Comparison of ENCODE assay signal across 1 cellular context in the genomic region with DNA sequence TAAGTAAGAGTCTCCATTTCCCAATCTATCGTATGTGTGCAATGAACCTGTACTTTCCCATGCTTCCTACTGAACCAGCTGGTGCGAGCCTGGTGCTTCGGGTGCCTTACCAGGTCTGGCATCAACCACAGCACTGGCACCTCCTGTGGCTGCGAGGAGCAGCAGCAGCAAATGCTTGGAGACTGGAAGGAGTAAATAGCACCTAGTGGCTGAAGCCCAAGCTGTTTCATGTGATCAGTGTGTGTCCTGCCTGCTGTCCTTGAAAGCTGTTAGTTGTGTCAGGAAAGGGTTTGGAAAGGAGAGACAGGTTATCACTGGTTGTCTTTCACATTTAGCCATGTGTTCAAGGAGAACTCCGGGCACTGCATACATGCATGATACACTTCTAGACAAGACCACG.
A peak's percentile ranks its signal among the peaks of the same experiment; 100 is the strongest.
TF ChIP-seq lines count a peak whose summit lies in the region.

No MANE protein-coding gene starts in this region.

TF ChIP-seq in HepG2, 621 proteins besides CTCF, POLR2A, EP300 and RAD21 (continued from another document and continues in another):
- TF ChIP-seq ZNF460 (CRISPR knock-in tag; IDR thresholded peaks at IDR 0.05; ENCODE audit: borderline replicate concordance), result no peak
- 0 out of 2 replicates have a peak, but pooled peaks have one; percentile 45 for TF ChIP-seq ZNF670 (CRISPR knock-in tag; IDR thresholded peaks at IDR 0.05; ENCODE audit: borderline replicate concordance)
- TF ChIP-seq ZNF562 (CRISPR knock-in tag; IDR thresholded peaks at IDR 0.05; ENCODE audit: borderline replicate concordance), result no peak
- peak; percentile 45; the same call in 1 of the 2 replicates for TF ChIP-seq RXRB (CRISPR knock-in tag; IDR thresholded peaks at IDR 0.05; ENCODE audit: borderline replicate concordance)
- TF ChIP-seq CBX2 (IDR thresholded peaks at IDR 0.05; ENCODE audit: low read depth, low read length), result no peak
- no peak for TF ChIP-seq CBX2 (CRISPR knock-in tag; IDR thresholded peaks at IDR 0.05; ENCODE audit: low read depth)
- TF ChIP-seq HMG20A (CRISPR knock-in tag; IDR thresholded peaks at IDR 0.05; ENCODE audit: borderline replicate concordance), result peak; percentile 86; the same call in 1 of the 2 replicates
- peak; percentile 54 for TF ChIP-seq STAG1 (CRISPR knock-in tag; IDR thresholded peaks at IDR 0.05)
- TF ChIP-seq MIER3 (CRISPR knock-in tag; IDR thresholded peaks at IDR 0.05; ENCODE audit: borderline replicate concordance), result 0 out of 2 replicates have a peak, but pooled peaks have one; percentile 48
- no peak for TF ChIP-seq ZBTB33 (CRISPR knock-in tag; IDR thresholded peaks at IDR 0.05)
- TF ChIP-seq ZNF740 (CRISPR knock-in tag; IDR thresholded peaks at IDR 0.05), result no peak
- peak; percentile 33; the same call in 1 of the 2 replicates for TF ChIP-seq FOSL2 (CRISPR knock-in tag; IDR thresholded peaks at IDR 0.05)
- TF ChIP-seq ZBTB21 (CRISPR knock-in tag; IDR thresholded peaks at IDR 0.05), result no peak
- no peak for TF ChIP-seq ZNF17 (CRISPR knock-in tag; IDR thresholded peaks at IDR 0.05)
- TF ChIP-seq MYC (CRISPR knock-in tag; IDR thresholded peaks at IDR 0.05; ENCODE audit: borderline replicate concordance), result peak; percentile 38; the same call in 1 of the 2 replicates
- TF ChIP-seq ZBTB43 (CRISPR knock-in tag; conservative IDR thresholded peaks at IDR 0.05), result peak; percentile 71; the same call in 1 of the 2 replicates
- TF ChIP-seq REPIN1 (CRISPR knock-in tag; IDR thresholded peaks at IDR 0.05; ENCODE audit: borderline replicate concordance, low read depth), result 0 out of 2 replicates have a peak, but pooled peaks have one; percentile 53
- TF ChIP-seq TEAD3 (CRISPR knock-in tag; optimal IDR thresholded peaks at IDR 0.05; ENCODE audit: borderline replicate concordance), result peak; percentile 23
- peak; percentile 22; the same call in 1 of the 2 replicates for TF ChIP-seq RARA (CRISPR knock-in tag; IDR thresholded peaks at IDR 0.05)
- no peak for TF ChIP-seq ARNT (IDR thresholded peaks at IDR 0.05)
- no peak for TF ChIP-seq ZNF878 (CRISPR knock-in tag; IDR thresholded peaks at IDR 0.05)
- TF ChIP-seq ZNF598 (CRISPR knock-in tag; IDR thresholded peaks at IDR 0.05; ENCODE audit: borderline replicate concordance), result no peak
- TF ChIP-seq XRCC5 (optimal IDR thresholded peaks at IDR 0.05; ENCODE audit: low read length), result no peak
- TF ChIP-seq ZNF468 (CRISPR knock-in tag; IDR thresholded peaks at IDR 0.05), result no peak
- no peak for TF ChIP-seq ZZZ3 (CRISPR knock-in tag; IDR thresholded peaks at IDR 0.05; ENCODE audit: borderline replicate concordance)
- TF ChIP-seq, protein P1, sequence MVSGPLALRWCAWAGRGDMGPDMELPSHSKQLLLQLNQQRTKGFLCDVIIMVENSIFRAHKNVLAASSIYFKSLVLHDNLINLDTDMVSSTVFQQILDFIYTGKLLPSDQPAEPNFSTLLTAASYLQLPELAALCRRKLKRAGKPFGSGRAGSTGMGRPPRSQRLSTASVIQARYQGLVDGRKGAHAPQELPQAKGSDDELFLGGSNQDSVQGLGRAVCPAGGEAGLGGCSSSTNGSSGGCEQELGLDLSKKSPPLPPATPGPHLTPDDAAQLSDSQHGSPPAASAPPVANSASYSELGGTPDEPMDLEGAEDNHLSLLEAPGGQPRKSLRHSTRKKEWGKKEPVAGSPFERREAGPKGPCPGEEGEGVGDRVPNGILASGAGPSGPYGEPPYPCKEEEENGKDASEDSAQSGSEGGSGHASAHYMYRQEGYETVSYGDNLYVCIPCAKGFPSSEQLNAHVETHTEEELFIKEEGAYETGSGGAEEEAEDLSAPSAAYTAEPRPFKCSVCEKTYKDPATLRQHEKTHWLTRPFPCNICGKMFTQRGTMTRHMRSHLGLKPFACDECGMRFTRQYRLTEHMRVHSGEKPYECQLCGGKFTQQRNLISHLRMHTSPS (CRISPR knock-in tag; IDR thresholded peaks at IDR 0.05; ENCODE audit: low read depth), result peak; percentile 35; the same call in 1 of the 2 replicates
- TF ChIP-seq, protein P2, sequence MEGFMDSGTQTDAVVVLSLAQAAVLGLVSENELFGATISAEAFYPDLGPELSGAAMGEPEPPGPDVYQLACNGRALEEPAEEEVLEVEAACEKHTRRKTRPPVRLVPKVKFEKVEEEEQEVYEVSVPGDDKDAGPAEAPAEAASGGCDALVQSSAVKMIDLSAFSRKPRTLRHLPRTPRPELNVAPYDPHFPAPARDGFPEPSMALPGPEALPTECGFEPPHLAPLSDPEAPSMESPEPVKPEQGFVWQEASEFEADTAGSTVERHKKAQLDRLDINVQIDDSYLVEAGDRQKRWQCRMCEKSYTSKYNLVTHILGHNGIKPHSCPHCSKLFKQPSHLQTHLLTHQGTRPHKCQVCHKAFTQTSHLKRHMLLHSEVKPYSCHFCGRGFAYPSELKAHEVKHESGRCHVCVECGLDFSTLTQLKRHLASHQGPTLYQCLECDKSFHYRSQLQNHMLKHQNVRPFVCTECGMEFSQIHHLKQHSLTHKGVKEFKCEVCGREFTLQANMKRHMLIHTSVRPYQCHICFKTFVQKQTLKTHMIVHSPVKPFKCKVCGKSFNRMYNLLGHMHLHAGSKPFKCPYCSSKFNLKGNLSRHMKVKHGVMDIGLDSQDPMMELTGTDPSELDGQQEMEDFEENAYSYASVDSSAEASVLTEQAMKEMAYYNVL (CRISPR knock-in tag; IDR thresholded peaks at IDR 0.05; ENCODE audit: borderline replicate concordance), result peak; percentile 51; the same call in 1 of the 2 replicates
- TF ChIP-seq ZNF557 (CRISPR knock-in tag; IDR thresholded peaks at IDR 0.05), result no peak
- TF ChIP-seq BORCS8-MEF2B (CRISPR knock-in tag; IDR thresholded peaks at IDR 0.05), result no peak
- TF ChIP-seq, protein P3, sequence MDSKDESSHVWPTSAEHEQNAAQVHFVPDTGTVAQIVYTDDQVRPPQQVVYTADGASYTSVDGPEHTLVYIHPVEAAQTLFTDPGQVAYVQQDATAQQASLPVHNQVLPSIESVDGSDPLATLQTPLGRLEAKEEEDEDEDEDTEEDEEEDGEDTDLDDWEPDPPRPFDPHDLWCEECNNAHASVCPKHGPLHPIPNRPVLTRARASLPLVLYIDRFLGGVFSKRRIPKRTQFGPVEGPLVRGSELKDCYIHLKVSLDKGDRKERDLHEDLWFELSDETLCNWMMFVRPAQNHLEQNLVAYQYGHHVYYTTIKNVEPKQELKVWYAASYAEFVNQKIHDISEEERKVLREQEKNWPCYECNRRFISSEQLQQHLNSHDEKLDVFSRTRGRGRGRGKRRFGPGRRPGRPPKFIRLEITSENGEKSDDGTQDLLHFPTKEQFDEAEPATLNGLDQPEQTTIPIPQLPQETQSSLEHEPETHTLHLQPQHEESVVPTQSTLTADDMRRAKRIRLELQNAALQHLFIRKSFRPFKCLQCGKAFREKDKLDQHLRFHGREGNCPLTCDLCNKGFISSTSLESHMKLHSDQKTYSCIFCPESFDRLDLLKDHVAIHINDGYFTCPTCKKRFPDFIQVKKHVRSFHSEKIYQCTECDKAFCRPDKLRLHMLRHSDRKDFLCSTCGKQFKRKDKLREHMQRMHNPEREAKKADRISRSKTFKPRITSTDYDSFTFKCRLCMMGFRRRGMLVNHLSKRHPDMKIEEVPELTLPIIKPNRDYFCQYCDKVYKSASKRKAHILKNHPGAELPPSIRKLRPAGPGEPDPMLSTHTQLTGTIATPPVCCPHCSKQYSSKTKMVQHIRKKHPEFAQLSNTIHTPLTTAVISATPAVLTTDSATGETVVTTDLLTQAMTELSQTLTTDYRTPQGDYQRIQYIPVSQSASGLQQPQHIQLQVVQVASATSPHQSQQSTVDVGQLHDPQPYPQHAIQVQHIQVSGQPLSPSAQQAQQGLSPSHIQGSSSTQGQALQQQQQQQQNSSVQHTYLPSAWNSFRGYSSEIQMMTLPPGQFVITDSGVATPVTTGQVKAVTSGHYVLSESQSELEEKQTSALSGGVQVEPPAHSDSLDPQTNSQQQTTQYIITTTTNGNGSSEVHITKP (CRISPR knock-in tag; IDR thresholded peaks at IDR 0.05; ENCODE audit: low read depth), result no peak
- TF ChIP-seq ZNF510 (CRISPR knock-in tag; IDR thresholded peaks at IDR 0.05; ENCODE audit: low read depth), result no peak
- TF ChIP-seq, protein P4, sequence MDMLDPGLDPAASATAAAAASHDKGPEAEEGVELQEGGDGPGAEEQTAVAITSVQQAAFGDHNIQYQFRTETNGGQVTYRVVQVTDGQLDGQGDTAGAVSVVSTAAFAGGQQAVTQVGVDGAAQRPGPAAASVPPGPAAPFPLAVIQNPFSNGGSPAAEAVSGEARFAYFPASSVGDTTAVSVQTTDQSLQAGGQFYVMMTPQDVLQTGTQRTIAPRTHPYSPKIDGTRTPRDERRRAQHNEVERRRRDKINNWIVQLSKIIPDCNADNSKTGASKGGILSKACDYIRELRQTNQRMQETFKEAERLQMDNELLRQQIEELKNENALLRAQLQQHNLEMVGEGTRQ (IDR thresholded peaks at IDR 0.05; ENCODE audit: low read depth, low read length), result no peak
- TF ChIP-seq, protein P4 (CRISPR knock-in tag; IDR thresholded peaks at IDR 0.05; ENCODE audit: borderline replicate concordance), result no peak
- TF ChIP-seq SPEN (CRISPR knock-in tag; IDR thresholded peaks at IDR 0.05; ENCODE audit: low read depth), result peak; percentile 40; the same call in 1 of the 2 replicates
- no peak for TF ChIP-seq CREBL2 (CRISPR knock-in tag; IDR thresholded peaks at IDR 0.05; ENCODE audit: borderline replicate concordance)
- TF ChIP-seq, protein P5, sequence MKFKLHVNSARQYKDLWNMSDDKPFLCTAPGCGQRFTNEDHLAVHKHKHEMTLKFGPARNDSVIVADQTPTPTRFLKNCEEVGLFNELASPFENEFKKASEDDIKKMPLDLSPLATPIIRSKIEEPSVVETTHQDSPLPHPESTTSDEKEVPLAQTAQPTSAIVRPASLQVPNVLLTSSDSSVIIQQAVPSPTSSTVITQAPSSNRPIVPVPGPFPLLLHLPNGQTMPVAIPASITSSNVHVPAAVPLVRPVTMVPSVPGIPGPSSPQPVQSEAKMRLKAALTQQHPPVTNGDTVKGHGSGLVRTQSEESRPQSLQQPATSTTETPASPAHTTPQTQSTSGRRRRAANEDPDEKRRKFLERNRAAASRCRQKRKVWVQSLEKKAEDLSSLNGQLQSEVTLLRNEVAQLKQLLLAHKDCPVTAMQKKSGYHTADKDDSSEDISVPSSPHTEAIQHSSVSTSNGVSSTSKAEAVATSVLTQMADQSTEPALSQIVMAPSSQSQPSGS (CRISPR knock-in tag; IDR thresholded peaks at IDR 0.05), result 0 out of 2 replicates have a peak, but pooled peaks have one; percentile 34
- no peak for TF ChIP-seq ZFP90 (CRISPR knock-in tag; IDR thresholded peaks at IDR 0.05; ENCODE audit: borderline replicate concordance)
- peak; percentile 39; the same call in 1 of the 2 replicates for TF ChIP-seq HOMEZ (CRISPR knock-in tag; IDR thresholded peaks at IDR 0.05; ENCODE audit: low read depth)
- TF ChIP-seq GATAD2A (CRISPR knock-in tag; IDR thresholded peaks at IDR 0.05), result peak; percentile 79
- no peak for TF ChIP-seq GMEB2 (CRISPR knock-in tag; IDR thresholded peaks at IDR 0.05; ENCODE audit: low read depth)
- no peak for TF ChIP-seq SNAPC2 (CRISPR knock-in tag; IDR thresholded peaks at IDR 0.05)
